In genomic region chr17:75978938-75979704, GRCh38 we compare ENCODE assay signal across 1 cellular context.
TF ChIP-seq lines count a peak whose summit lies in the region.

ACOX1 (minus strand) TSS chr17:75979166; CDS start chr17:75979073, 93 bp downstream.
TEN1 (plus strand) TSS chr17:75979240; CDS start chr17:75986193, 6,953 bp downstream.

TF ChIP-seq in K562, 482 proteins besides CTCF, POLR2A, EP300 and RAD21 (continued from another document and continues in another):
- TF ChIP-seq RERE (CRISPR knock-in tag; IDR thresholded peaks at IDR 0.05; ENCODE audit: borderline replicate concordance): no peak
- no peak for TF ChIP-seq FOXM1 (IDR thresholded peaks at IDR 0.05; ENCODE audit: low read depth)
- no peak for TF ChIP-seq FOXM1 (CRISPR knock-in tag; IDR thresholded peaks at IDR 0.05; ENCODE audit: low read depth)
- no peak for TF ChIP-seq FOS (IDR thresholded peaks at IDR 0.05; ENCODE audit: extremely low read depth, insufficient read length)
- TF ChIP-seq AFF1 (IDR thresholded peaks at IDR 0.05; ENCODE audit: low read depth in 1 of 2, partially characterized antibody in 2 of 2): no peak
- TF ChIP-seq HNRNPLL (IDR thresholded peaks at IDR 0.05; ENCODE audit: low read depth, low read length, poor library complexity, severe bottlenecking): peak; percentile 65
- no peak; the same call in 1 of the 2 replicates for TF ChIP-seq HBP1 (CRISPR knock-in tag; IDR thresholded peaks at IDR 0.05)
- no peak for TF ChIP-seq ARID2 (IDR thresholded peaks at IDR 0.05)
- peak in 1 of 2 experiments; percentile 60 for TF ChIP-seq E2F6 (IDR thresholded peaks at IDR 0.05; ENCODE audit: borderline replicate concordance in 1 of 2, extremely low read depth in 1 of 2, insufficient read depth in 1 of 2, insufficient read length in 1 of 2, low read depth in 1 of 2, low read length in 1 of 2, poor library complexity in 1 of 2, severe bottlenecking in 1 of 2)
- TF ChIP-seq ZNF79 (CRISPR knock-in tag; IDR thresholded peaks at IDR 0.05; ENCODE audit: low read depth): no peak
- TF ChIP-seq CBFA2T3 (IDR thresholded peaks at IDR 0.05): no peak
- no peak for TF ChIP-seq ZNF408 (CRISPR knock-in tag; IDR thresholded peaks at IDR 0.05; ENCODE audit: low read depth)
- no peak for TF ChIP-seq TRIM24 (IDR thresholded peaks at IDR 0.05)
- TF ChIP-seq HNRNPK (IDR thresholded peaks at IDR 0.05; ENCODE audit: low read depth, low read length, poor library complexity, severe bottlenecking): no peak
- no peak for TF ChIP-seq HNRNPH1 (optimal IDR thresholded peaks at IDR 0.05; ENCODE audit: low read depth, low read length)
- TF ChIP-seq NFIX (CRISPR knock-in tag; IDR thresholded peaks at IDR 0.05; ENCODE audit: low read depth): no peak
- TF ChIP-seq ZNF41 (CRISPR knock-in tag; conservative IDR thresholded peaks at IDR 0.05): peak; percentile 56; the same call in 1 of the 2 replicates
- no peak for TF ChIP-seq MCM3 (IDR thresholded peaks at IDR 0.05)
- peak; percentile 80 for TF ChIP-seq MEIS2 (IDR thresholded peaks at IDR 0.05; ENCODE audit: partially characterized antibody)
- 0 out of 2 replicates have a peak, but pooled peaks have one; percentile 38 for TF ChIP-seq ZFP1 (CRISPR knock-in tag; IDR thresholded peaks at IDR 0.05)
- TF ChIP-seq HMGN3 (IDR thresholded peaks at IDR 0.05; ENCODE audit: borderline replicate concordance, extremely low read depth, insufficient read length, low read depth, low read length): peak; percentile 71
- no peak for TF ChIP-seq U2AF1 (optimal IDR thresholded peaks at IDR 0.05; ENCODE audit: low read depth, low read length)
- TF ChIP-seq ZNF280B (CRISPR knock-in tag; IDR thresholded peaks at IDR 0.05): no peak
- TF ChIP-seq GATA2 (CRISPR knock-in tag; IDR thresholded peaks at IDR 0.05): no peak
- no peak for TF ChIP-seq JUNB (CRISPR knock-in tag; conservative IDR thresholded peaks at IDR 0.05)
- TF ChIP-seq MITF (IDR thresholded peaks at IDR 0.05): 0 out of 2 replicates have a peak, but pooled peaks have one; percentile 9
- TF ChIP-seq ZNF764 (CRISPR knock-in tag; IDR thresholded peaks at IDR 0.05; ENCODE audit: low read depth): peak; percentile 55; the same call in 1 of the 2 replicates
- 0 out of 2 replicates have a peak, but pooled peaks have one; percentile 42 for TF ChIP-seq NR2C2 (CRISPR knock-in tag; IDR thresholded peaks at IDR 0.05)
- peak; percentile 82 for TF ChIP-seq NR2C2 (tag; IDR thresholded peaks at IDR 0.05)
- no peak for TF ChIP-seq TCF3 (CRISPR knock-in tag; IDR thresholded peaks at IDR 0.05)
- peak in 1 of 2 experiments; percentile 50; a peak in 2 of 4 replicates for TF ChIP-seq ARNT (IDR thresholded peaks at IDR 0.05)
- no peak for TF ChIP-seq ZNF561 (CRISPR knock-in tag; conservative IDR thresholded peaks at IDR 0.05)
- TF ChIP-seq MAFG (tag; conservative IDR thresholded peaks at IDR 0.05): no peak
- peak; percentile 93 for TF ChIP-seq POLR2H (tag; IDR thresholded peaks at IDR 0.05; ENCODE audit: low read depth)
- no peak for TF ChIP-seq MCM7 (IDR thresholded peaks at IDR 0.05)
- no peak for TF ChIP-seq ZC3H8 (IDR thresholded peaks at IDR 0.05)
- peak; percentile 95 for TF ChIP-seq POLR2G (IDR thresholded peaks at IDR 0.05; ENCODE audit: low read depth, low read length)
- TF ChIP-seq CREB3 (tag; conservative IDR thresholded peaks at IDR 0.05; ENCODE audit: low read depth): no peak
- TF ChIP-seq TEAD1 (CRISPR knock-in tag; IDR thresholded peaks at IDR 0.05): peak; percentile 35 to 64; a peak in 2 of 4 replicates
- TF ChIP-seq POLR2AphosphoS2 (IDR thresholded peaks at IDR 0.05; ENCODE audit: low read length): peak; percentile 76; the same call in 1 of the 2 replicates
